Comparison of ENCODE assay signal across 1 cellular context in genomic region chr10:21961847-21962246, GRCh38.
TF ChIP-seq lines count a peak whose summit lies in the region.

No MANE protein-coding gene starts in this region.

TF ChIP-seq in GM12878, 131 proteins besides CTCF, POLR2A, EP300 and RAD21 (continued from another document):
- TF ChIP-seq ZNF592 (IDR thresholded peaks at IDR 0.05) (no peak), SMARCA5 (IDR thresholded peaks at IDR 0.05) (no peak), CBX3 (IDR thresholded peaks at IDR 0.05; ENCODE audit: borderline replicate concordance, low read depth) (no peak), ZBED1 (IDR thresholded peaks at IDR 0.05; ENCODE audit: borderline replicate concordance) (no peak)
